ENCODE assay signal across 1 cellular context in genomic region chr21:45537746-45538291, GRCh38.
TF ChIP-seq lines count a peak whose summit lies in the region.

No MANE protein-coding gene starts in this region.

TF ChIP-seq in WTC11, 78 proteins besides CTCF, POLR2A, EP300 and RAD21 (continued from another document):
- TF ChIP-seq, protein P1, sequence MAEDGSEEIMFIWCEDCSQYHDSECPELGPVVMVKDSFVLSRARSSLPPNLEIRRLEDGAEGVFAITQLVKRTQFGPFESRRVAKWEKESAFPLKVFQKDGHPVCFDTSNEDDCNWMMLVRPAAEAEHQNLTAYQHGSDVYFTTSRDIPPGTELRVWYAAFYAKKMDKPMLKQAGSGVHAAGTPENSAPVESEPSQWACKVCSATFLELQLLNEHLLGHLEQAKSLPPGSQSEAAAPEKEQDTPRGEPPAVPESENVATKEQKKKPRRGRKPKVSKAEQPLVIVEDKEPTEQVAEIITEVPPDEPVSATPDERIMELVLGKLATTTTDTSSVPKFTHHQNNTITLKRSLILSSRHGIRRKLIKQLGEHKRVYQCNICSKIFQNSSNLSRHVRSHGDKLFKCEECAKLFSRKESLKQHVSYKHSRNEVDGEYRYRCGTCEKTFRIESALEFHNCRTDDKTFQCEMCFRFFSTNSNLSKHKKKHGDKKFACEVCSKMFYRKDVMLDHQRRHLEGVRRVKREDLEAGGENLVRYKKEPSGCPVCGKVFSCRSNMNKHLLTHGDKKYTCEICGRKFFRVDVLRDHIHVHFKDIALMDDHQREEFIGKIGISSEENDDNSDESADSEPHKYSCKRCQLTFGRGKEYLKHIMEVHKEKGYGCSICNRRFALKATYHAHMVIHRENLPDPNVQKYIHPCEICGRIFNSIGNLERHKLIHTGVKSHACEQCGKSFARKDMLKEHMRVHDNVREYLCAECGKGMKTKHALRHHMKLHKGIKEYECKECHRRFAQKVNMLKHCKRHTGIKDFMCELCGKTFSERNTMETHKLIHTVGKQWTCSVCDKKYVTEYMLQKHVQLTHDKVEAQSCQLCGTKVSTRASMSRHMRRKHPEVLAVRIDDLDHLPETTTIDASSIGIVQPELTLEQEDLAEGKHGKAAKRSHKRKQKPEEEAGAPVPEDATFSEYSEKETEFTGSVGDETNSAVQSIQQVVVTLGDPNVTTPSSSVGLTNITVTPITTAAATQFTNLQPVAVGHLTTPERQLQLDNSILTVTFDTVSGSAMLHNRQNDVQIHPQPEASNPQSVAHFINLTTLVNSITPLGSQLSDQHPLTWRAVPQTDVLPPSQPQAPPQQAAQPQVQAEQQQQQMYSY (CRISPR knock-in tag; IDR thresholded peaks at IDR 0.05): no peak
- no peak for TF ChIP-seq ZNF396 (CRISPR knock-in tag; IDR thresholded peaks at IDR 0.05; ENCODE audit: borderline replicate concordance)
